In genomic region chr1:2115922-2116341, GRCh38 we compare ENCODE assay signal across 18 cellular contexts.
DNase-seq lines count a peak whose midpoint lies in the region; ATAC-seq and TF ChIP-seq lines count a peak whose summit lies in the region.
"Had no signal": no experiment of that assay in that cellular context is flagged by ENCODE, and none has a peak within 500 bp of the region (broad histone marks: within the 10 kb centered on the region; RNA-seq: fewer than 3 reads in every experiment).

No MANE protein-coding gene starts in this region.

- ATAC-seq in GM18517 (IDR thresholded peaks at IDR 0.05; ENCODE audit: unreplicated experiment) (no peak), GM21717 (IDR thresholded peaks at IDR 0.05; ENCODE audit: unreplicated experiment) (no peak)
- ATAC-seq: stimulated activated naive CD8-positive, alpha-beta T cell treated with anti-CD3 and anti-CD28 coated beads, Interleukin-15, Interleukin-2, amounts not matched to agents 100 U/mL and 50 U/mL, for 24 hours had no signal

- H3K4me1 Mint-ChIP-seq in glutamatergic neuron (ENCODE audit: low read depth, unreplicated experiment): peaks cover 16% of the 10 kb centered on the region
- H3K4me1 Mint-ChIP-seq in neural crest cell: peaks cover 20% of the 10 kb centered on the region

- intact Hi-C loops in breast epithelium (cut with DNase I; ENCODE audit: low total_unique reads): loop anchor here (1.0 kb wide), 1 partner anchor 37 kb away; no protein-coding TSS in a partner anchor

- H3K4me1 ChIP-seq in NT2/D1 (ENCODE audit: insufficient read depth, insufficient read length) (peaks cover 13% of the 10 kb centered on the region), breast epithelium (no peaks in the 10 kb centered on the region)
- H3K4me1 ChIP-seq: uterus had no signal

- TF ChIP-seq CTCF in glutamatergic neuron (IDR thresholded peaks at IDR 0.05; ENCODE audit: partially characterized antibody, unreplicated experiment) (no peak), neural crest cell (conservative IDR thresholded peaks at IDR 0.05) (no peak), breast epithelium (IDR thresholded peaks at IDR 0.05) (no peak)

- no peaks in the 10 kb centered on the region for H3K36me3 Mint-ChIP-seq in glutamatergic neuron (ENCODE audit: unreplicated experiment)
- peaks cover 2% of the 10 kb centered on the region for H3K36me3 Mint-ChIP-seq in neural crest cell (ENCODE audit: low read depth)

- no peak for TF ChIP-seq POLR2A in breast epithelium (IDR thresholded peaks at IDR 0.05)

- H3K4me3 ChIP-seq in NT2/D1 (ENCODE audit: insufficient read length, low read depth): peak overlapping the region; percentile 13
- no peak overlapping the region for H3K4me3 ChIP-seq in breast epithelium
- H3K4me3 ChIP-seq: uterus had no signal

- H3K36me3 ChIP-seq in NT2/D1 (ENCODE audit: insufficient read depth, insufficient read length, low read length) (no peaks in the 10 kb centered on the region), breast epithelium (no peaks in the 10 kb centered on the region)
- H3K36me3 ChIP-seq: uterus had no signal

- H3K9me3 Mint-ChIP-seq in glutamatergic neuron (ENCODE audit: unreplicated experiment) (peaks cover 9% of the 10 kb centered on the region), neural crest cell (peaks cover 5% of the 10 kb centered on the region)

- H3K27ac Mint-ChIP-seq in glutamatergic neuron (ENCODE audit: unreplicated experiment) (peak overlapping the region; percentile 6), neural crest cell (ENCODE audit: unreplicated experiment) (no peak overlapping the region)
- H3K27ac Mint-ChIP-seq: activated naive CD8-positive, alpha-beta T cell treated with anti-CD3 and anti-CD28 coated beads, Interleukin-2, amount 50 U/mL, for 24 hours had no signal

- peak overlapping the region; percentile 36 for H3K9ac ChIP-seq in NT2/D1 (ENCODE audit: insufficient read length, low read depth)

- H3K27me3 ChIP-seq in NT2/D1 (ENCODE audit: insufficient read depth, insufficient read length) (peaks cover 9% of the 10 kb centered on the region), breast epithelium (no peaks in the 10 kb centered on the region)
- H3K27me3 ChIP-seq: uterus had no signal

- H3K27me3 Mint-ChIP-seq in glutamatergic neuron (ENCODE audit: unreplicated experiment) (peaks cover 9% of the 10 kb centered on the region), neural crest cell (ENCODE audit: low read depth) (peaks cover 7% of the 10 kb centered on the region)
- H3K27me3 Mint-ChIP-seq: activated naive CD8-positive, alpha-beta T cell treated with anti-CD3 and anti-CD28 coated beads, Interleukin-2, amount 50 U/mL, for 24 hours had no signal

- DNase-seq in EH (ENCODE audit: low read depth) (peak; percentile 47), NT2/D1 (ENCODE audit: low read depth, low spot score) (peak; percentile 66), glutamatergic neuron (peak; percentile 46), neural crest cell (ENCODE audit: low read depth, low spot score) (no peak), NCI-H2171 (lab: John Stamatoyannopoulos, UW) (no peak), breast epithelium (ENCODE audit: low spot score in 2 of 2) (no peak)
- DNase-seq: activated CD4-positive, alpha-beta T cell treated with anti-CD3 and anti-CD28 coated beads for 48 hours; activated naive CD8-positive, alpha-beta T cell treated with anti-CD3 and anti-CD28 coated beads, Interleukin-2, amount 50 U/mL, for 24 hours; AML-193; KBM-7; NCI-H226; NK-92 treated with Interleukin-12 subunit alpha and Interleukin-12 subunit beta, amount 100 ng/mL, for 24 hours; SHP77 treated with DMSO at 0.1 percent for 48 hours; stimulated activated naive CD8-positive, alpha-beta T cell treated with anti-CD3 and anti-CD28 coated beads, Interleukin-15, Interleukin-2, amounts not matched to agents 100 U/mL and 50 U/mL, for 24 hours; T-helper 9 cell; uterus had no signal

- H3K9me3 ChIP-seq in NT2/D1 (ENCODE audit: insufficient read depth, low read length) (no peaks in the 10 kb centered on the region), breast epithelium (peaks cover 0 to 4% of the 10 kb centered on the region in 2 donors)
- H3K9me3 ChIP-seq: uterus had no signal

- no peak overlapping the region for H3K27ac ChIP-seq in breast epithelium
- H3K27ac ChIP-seq: uterus had no signal

- H3K4me3 Mint-ChIP-seq in glutamatergic neuron (ENCODE audit: unreplicated experiment): peak overlapping the region; percentile 79
- peak overlapping the region; percentile 56 for H3K4me3 Mint-ChIP-seq in neural crest cell
- H3K4me3 Mint-ChIP-seq: activated naive CD8-positive, alpha-beta T cell treated with anti-CD3 and anti-CD28 coated beads, Interleukin-2, amount 50 U/mL, for 24 hours had no signal

Comparison
In these comparisons a context has a peak if more than half of its experiments do, and no peak if none do; other contexts are left out.
1. DNase-seq: peak in EH (single experiment), NT2/D1 (single experiment) and glutamatergic neuron (single experiment); none in neural crest cell (single experiment), NCI-H2171 (single experiment) and breast epithelium (0 of 2).